ENCODE assay signal across 19 cellular contexts in the genomic region with DNA sequence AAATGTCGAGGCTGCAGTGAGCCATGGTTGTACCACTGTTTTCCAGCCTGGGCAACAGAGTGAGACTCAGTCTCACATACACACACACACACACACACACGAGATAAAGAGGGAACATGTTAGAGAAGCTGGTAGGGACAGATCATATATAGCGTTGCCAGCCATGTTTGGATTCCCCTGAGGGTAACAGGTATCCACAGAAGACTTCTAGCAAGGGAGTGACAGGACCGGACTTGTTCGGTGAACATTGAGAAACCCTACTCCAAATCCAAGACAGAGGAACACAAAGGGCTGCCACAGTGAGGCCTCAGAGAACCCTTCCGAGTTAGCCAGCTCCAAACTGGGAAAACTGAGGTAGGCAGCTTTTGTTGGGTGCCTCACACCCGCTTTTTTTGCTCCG.
"Had no signal": no experiment of that assay in that cellular context is flagged by ENCODE, and none has a peak within 500 bp of the region (broad histone marks: within the 10 kb centered on the region; RNA-seq: fewer than 3 reads in every experiment).

No MANE protein-coding gene starts in this region.

- DNase-seq: activated CD4-positive, alpha-beta memory T cell treated with anti-CD3 and anti-CD28 coated beads, Interleukin-2, amount 10 ng/mL, durations not matched to agents 7 days and 5 days; activated CD4-positive, alpha-beta T cell treated with anti-CD3 and anti-CD28 coated beads for 4 hours; activated effector memory CD4-positive, alpha-beta T cell treated with anti-CD3 and anti-CD28 coated beads, Interleukin-2, amount 50 U/mL, for 16 hours; activated T-cell treated with anti-CD3 and anti-CD28 coated beads, Interleukin-2, amount 50 U/mL, for 48 hours; cerebellar nuclear complex; dermis blood vessel endothelial cell; effector memory CD8-positive, alpha-beta T cell; kidney; left ventricle myocardium inferior; mucosa of descending colon; naive thymus-derived CD8-positive, alpha-beta T cell; stimulated activated CD4-positive, alpha-beta T cell treated with anti-CD3 and anti-CD28 coated beads, Interleukin-4, amount 100 ng/mL, for 24 hours; stimulated activated naive CD4-positive, alpha-beta T cell treated with Interleukin-2 at 50 U/mL for 16 hours; T-helper 2 cell had no signal

- H3K4me3 Mint-ChIP-seq: activated CD4-positive, alpha-beta memory T cell treated with anti-CD3 and anti-CD28 coated beads, Interleukin-2, amount 10 ng/mL, durations not matched to agents 7 days and 5 days; activated naive CD4-positive, alpha-beta T cell treated with anti-CD3 and anti-CD28 coated beads, Interleukin-2, amount 50 U/mL, for 24 hours; effector memory CD8-positive, alpha-beta T cell; memory B cell; naive thymus-derived CD8-positive, alpha-beta T cell; WTC11 had no signal

- FAIRE-seq: kidney, TTC549 had no signal

- ATAC-seq: effector memory CD8-positive, alpha-beta T cell; mucosa of descending colon; naive thymus-derived CD8-positive, alpha-beta T cell; WTC11 had no signal

- H3K36me3 Mint-ChIP-seq: memory B cell, WTC11 had no signal

- H3K27ac Mint-ChIP-seq: activated CD4-positive, alpha-beta memory T cell treated with anti-CD3 and anti-CD28 coated beads, Interleukin-2, amount 10 ng/mL, durations not matched to agents 7 days and 5 days; activated naive CD4-positive, alpha-beta T cell treated with anti-CD3 and anti-CD28 coated beads, Interleukin-2, amount 50 U/mL, for 24 hours; effector memory CD8-positive, alpha-beta T cell; memory B cell; WTC11 had no signal

- H3K4me3 ChIP-seq: left ventricle myocardium inferior, mucosa of descending colon had no signal

- H3K4me1 Mint-ChIP-seq: activated naive CD4-positive, alpha-beta T cell treated with anti-CD3 and anti-CD28 coated beads, Interleukin-2, amount 50 U/mL, for 24 hours had no signal

- H3K27ac ChIP-seq: left ventricle myocardium inferior, neutrophil had no signal

- H3K9me3 ChIP-seq: left ventricle myocardium inferior, mucosa of descending colon, neutrophil had no signal

- H3K9me3 Mint-ChIP-seq: activated CD4-positive, alpha-beta memory T cell treated with anti-CD3 and anti-CD28 coated beads, Interleukin-2, amount 10 ng/mL, durations not matched to agents 7 days and 5 days; activated naive CD4-positive, alpha-beta T cell treated with anti-CD3 and anti-CD28 coated beads, Interleukin-2, amount 50 U/mL, for 24 hours; effector memory CD8-positive, alpha-beta T cell; memory B cell; naive thymus-derived CD8-positive, alpha-beta T cell; WTC11 had no signal

- H3K36me3 ChIP-seq: left ventricle myocardium inferior, neutrophil had no signal

- H3K27me3 Mint-ChIP-seq: activated naive CD4-positive, alpha-beta T cell treated with anti-CD3 and anti-CD28 coated beads, Interleukin-2, amount 50 U/mL, for 24 hours had no signal
